ENCODE assay signal across 33 cellular contexts in the genomic region with DNA sequence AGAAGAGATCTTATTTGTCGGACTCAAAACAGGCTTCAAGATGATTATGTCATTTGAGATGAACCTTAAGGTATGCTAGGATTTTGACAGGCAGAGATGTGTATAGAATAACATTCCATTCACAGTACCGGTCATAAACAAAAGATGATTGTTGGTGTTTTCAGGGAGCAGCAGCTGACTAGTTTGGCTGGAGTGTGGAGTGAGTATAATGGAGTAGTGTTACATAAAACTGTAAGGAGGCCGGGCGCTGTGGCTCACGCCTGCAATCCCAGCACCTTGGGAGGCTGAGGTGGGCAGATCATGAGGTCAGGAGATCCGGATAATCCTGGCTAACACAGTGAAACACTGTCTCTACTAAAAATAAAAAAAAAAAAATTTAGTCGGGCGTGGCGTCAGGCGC. TPM values are rescaled to one million over a fixed set of nuclear protein-coding genes. Genes with fewer than 3 reads are reported as not detected.
A peak's percentile ranks its signal among the peaks of the same experiment; 100 is the strongest.
DNase-seq lines count a peak whose midpoint lies in the region; ATAC-seq, FAIRE-seq and TF ChIP-seq lines count a peak whose summit lies in the region.
"Had no signal": no experiment of that assay in that cellular context is flagged by ENCODE, and none has a peak within 500 bp of the region (broad histone marks: within the 10 kb centered on the region; RNA-seq: fewer than 3 reads in every experiment).

No MANE protein-coding gene starts in this region.

- WGBS in heart right ventricle, 2 donors = 69 to 76% methylated on average over 10 of the region's 10 CpGs
- 63 to 74% methylated on average over 10 of the region's 10 CpGs for WGBS in lower leg skin, 2 donors

- H3K27ac ChIP-seq in heart right ventricle = no peak overlapping the region
- no peak overlapping the region for H3K27ac ChIP-seq in right atrium auricular region
- no peak overlapping the region for H3K27ac ChIP-seq in Peyer's patch
- H3K27ac ChIP-seq: ascending aorta, BLaER1, left lung, psoas muscle had no signal

- no peaks in the 10 kb centered on the region for H3K36me3 ChIP-seq in heart right ventricle
- no peaks in the 10 kb centered on the region for H3K36me3 ChIP-seq in right atrium auricular region
- no peaks in the 10 kb centered on the region for H3K36me3 ChIP-seq in Peyer's patch
- H3K36me3 ChIP-seq: ascending aorta, BLaER1, left lung had no signal

- peaks cover 0 to 23% (median 4%) of the 10 kb centered on the region in 7 donors for H3K27me3 ChIP-seq in heart right ventricle
- H3K27me3 ChIP-seq in right atrium auricular region = no peaks in the 10 kb centered on the region
- H3K27me3 ChIP-seq in Peyer's patch = no peaks in the 10 kb centered on the region
- H3K27me3 ChIP-seq: ascending aorta, BLaER1, left lung had no signal

- no peak for TF ChIP-seq POLR2A in lower leg skin (IDR thresholded peaks at IDR 0.05)
- no peak for TF ChIP-seq POLR2A in Peyer's patch (IDR thresholded peaks at IDR 0.05)

- DNase-seq in GM18507 (ENCODE audit: extremely low spot score, insufficient read length, low read depth) (no peak), SK-MEL-5 (ENCODE audit: low read depth, low spot score) (peak; percentile 98), hypothalamus (lab: John Stamatoyannopoulos, UW) (peak in 28 of 51 donors; percentile 4 to 76 (median 39)), retina (peak; percentile 22), heart right ventricle (no peak), lower leg skin (ENCODE audit: low spot score in 2 of 2) (no peak), right atrium auricular region (ENCODE audit: low spot score) (no peak), Peyer's patch (no peak)
- DNase-seq: activated CD4-positive, alpha-beta memory T cell treated with anti-CD3 and anti-CD28 coated beads, Interleukin-2, amount 10 ng/mL, durations not matched to agents 7 days and 5 days; central memory CD4-positive, alpha-beta T cell; glutamatergic neuron; H7; left lung; NCI-H1694; NCI-H345; nephron progenitor cell; OCI-M1; psoas muscle; SHP77; small intestine; stimulated activated CD4-positive, alpha-beta T cell treated with anti-CD3 and anti-CD28 coated beads, Interleukin-1b, Interleukin-23, amount 100 ng/mL, for 48 hours; T-cell had no signal

- intact Hi-C loops in heart right ventricle (cut with DNase I) = no loop called here
- intact Hi-C loops in lower leg skin (cut with DNase I; ENCODE audit: low total_unique reads) = no loop called here

- no peaks in the 10 kb centered on the region for H3K9me3 ChIP-seq in heart right ventricle
- H3K9me3 ChIP-seq in right atrium auricular region = no peaks in the 10 kb centered on the region
- no peaks in the 10 kb centered on the region for H3K9me3 ChIP-seq in Peyer's patch
- H3K9me3 ChIP-seq: ascending aorta, BLaER1, left lung, psoas muscle had no signal

- no peak for ATAC-seq in heart right ventricle
- ATAC-seq: activated CD4-positive, CD25-positive, alpha-beta regulatory T cell treated with anti-CD3 and anti-CD28 coated beads, Interleukin-2, amount 50 U/mL, for 24 hours; activated naive CD4-positive, alpha-beta T cell treated with anti-CD3 and anti-CD28 coated beads, Interleukin-2, amount 50 U/mL, for 72 hours; K562; left lung; psoas muscle; T-cell had no signal

- no peaks in the 10 kb centered on the region for H3K4me1 ChIP-seq in heart right ventricle
- no peaks in the 10 kb centered on the region for H3K4me1 ChIP-seq in right atrium auricular region
- H3K4me1 ChIP-seq in Peyer's patch = no peaks in the 10 kb centered on the region
- H3K4me1 ChIP-seq: ascending aorta, BLaER1, left lung, psoas muscle had no signal

- H3K4me3 ChIP-seq in heart right ventricle = no peak overlapping the region
- no peak overlapping the region for H3K4me3 ChIP-seq in lower leg skin (ENCODE audit: low read depth, poor library complexity, severe bottlenecking)
- no peak overlapping the region for H3K4me3 ChIP-seq in right atrium auricular region
- no peak overlapping the region for H3K4me3 ChIP-seq in Peyer's patch
- H3K4me3 ChIP-seq: ascending aorta, BLaER1, K562, left lung, psoas muscle had no signal

- peak; percentile 24 for FAIRE-seq in GM18507 (lab: Jason Lieb, UNC)
- FAIRE-seq: GM12891, K562, small intestine, TTC549 had no signal

- in situ Hi-C loops in SK-MEL-5 (cut with HindIII; ENCODE audit: low pct_unique_long_range_greater_than_20kb, low sequenced_read_pairs) = no loop called here

- no peak for TF ChIP-seq CTCF in heart right ventricle (IDR thresholded peaks at IDR 0.05)
- TF ChIP-seq CTCF in lower leg skin (IDR thresholded peaks at IDR 0.05) = no peak
- no peak for TF ChIP-seq CTCF in right atrium auricular region (IDR thresholded peaks at IDR 0.05)
- no peak for TF ChIP-seq CTCF in Peyer's patch (IDR thresholded peaks at IDR 0.05)

RNA-seq across cellular contexts. Expression of gene SERPINA10, which starts 23.9 kb away (rescaled TPM):
- not detected in 2 replicates for total RNA-seq in SK-MEL-5 (2014; rRNA removed; shearing (Covaris generic))
- not detected in 2 replicates for polyA plus RNA-seq in SK-MEL-5 (2015; cell fraction: cytosol; rRNA removed)
- not detected in 2 replicates for polyA plus RNA-seq in SK-MEL-5 (2015; cell fraction: nucleus; rRNA removed)
- total RNA-seq in heart right ventricle (not detected), lower leg skin (not detected), right atrium auricular region (not detected), Peyer's patch (not detected)
- not detected for polyA plus RNA-seq in heart right ventricle
- total RNA-seq: activated CD4-positive, alpha-beta memory T cell treated with anti-CD3 and anti-CD28 coated beads, Interleukin-2, amount 10 ng/mL, durations not matched to agents 7 days and 5 days; activated naive CD4-positive, alpha-beta T cell treated with anti-CD3 and anti-CD28 coated beads, Interleukin-2, amount 50 U/mL, for 72 hours; activated T-helper 2 cell treated with anti-CD3 and anti-CD28 coated beads, Interferon-gamma antibody, Interleukin-2, Interleukin-4, amounts not matched to agents 10 μg/mL and 5 μg/mL and 100 μg/mL, durations not matched to agents 14 hours and 24 hours and 36 hours; ascending aorta; H7; HT-29; K562; left lung; mononuclear cell; psoas muscle; urinary bladder had no signal
- polyA plus RNA-seq: K562, psoas muscle had no signal

RNA-seq across cellular contexts. Expression of gene SERPINA6, which starts 54.0 kb away (rescaled TPM):
- not detected in 2 replicates for total RNA-seq in SK-MEL-5 (2014; rRNA removed; shearing (Covaris generic))
- polyA plus RNA-seq in SK-MEL-5 (2015; cell fraction: cytosol; rRNA removed) = 0.12 TPM in 1 of 2 replicates, not detected in the other
- not detected in 2 replicates for polyA plus RNA-seq in SK-MEL-5 (2015; cell fraction: nucleus; rRNA removed)
- not detected for total RNA-seq in heart right ventricle
- not detected for polyA plus RNA-seq in heart right ventricle
- total RNA-seq in lower leg skin = not detected
- not detected for total RNA-seq in right atrium auricular region
- total RNA-seq in Peyer's patch = not detected
- total RNA-seq: activated CD4-positive, alpha-beta memory T cell treated with anti-CD3 and anti-CD28 coated beads, Interleukin-2, amount 10 ng/mL, durations not matched to agents 7 days and 5 days; activated naive CD4-positive, alpha-beta T cell treated with anti-CD3 and anti-CD28 coated beads, Interleukin-2, amount 50 U/mL, for 72 hours; activated T-helper 2 cell treated with anti-CD3 and anti-CD28 coated beads, Interferon-gamma antibody, Interleukin-2, Interleukin-4, amounts not matched to agents 10 μg/mL and 5 μg/mL and 100 μg/mL, durations not matched to agents 14 hours and 24 hours and 36 hours; ascending aorta; H7; K562; left lung; mononuclear cell; psoas muscle; T-cell; urinary bladder had no signal
- polyA plus RNA-seq: K562, psoas muscle had no signal

Comparison
In these comparisons a context has a peak if more than half of its experiments do, and no peak if none do; other contexts are left out.
1. DNase-seq: peak in SK-MEL-5 (single experiment), hypothalamus (28 of 51) and retina (single experiment); none in GM18507 (single experiment), heart right ventricle (0 of 2), lower leg skin (0 of 2), right atrium auricular region (single experiment) and Peyer's patch (0 of 3).